Comparison of ENCODE assay signal across 18 cellular contexts in the genomic region with DNA sequence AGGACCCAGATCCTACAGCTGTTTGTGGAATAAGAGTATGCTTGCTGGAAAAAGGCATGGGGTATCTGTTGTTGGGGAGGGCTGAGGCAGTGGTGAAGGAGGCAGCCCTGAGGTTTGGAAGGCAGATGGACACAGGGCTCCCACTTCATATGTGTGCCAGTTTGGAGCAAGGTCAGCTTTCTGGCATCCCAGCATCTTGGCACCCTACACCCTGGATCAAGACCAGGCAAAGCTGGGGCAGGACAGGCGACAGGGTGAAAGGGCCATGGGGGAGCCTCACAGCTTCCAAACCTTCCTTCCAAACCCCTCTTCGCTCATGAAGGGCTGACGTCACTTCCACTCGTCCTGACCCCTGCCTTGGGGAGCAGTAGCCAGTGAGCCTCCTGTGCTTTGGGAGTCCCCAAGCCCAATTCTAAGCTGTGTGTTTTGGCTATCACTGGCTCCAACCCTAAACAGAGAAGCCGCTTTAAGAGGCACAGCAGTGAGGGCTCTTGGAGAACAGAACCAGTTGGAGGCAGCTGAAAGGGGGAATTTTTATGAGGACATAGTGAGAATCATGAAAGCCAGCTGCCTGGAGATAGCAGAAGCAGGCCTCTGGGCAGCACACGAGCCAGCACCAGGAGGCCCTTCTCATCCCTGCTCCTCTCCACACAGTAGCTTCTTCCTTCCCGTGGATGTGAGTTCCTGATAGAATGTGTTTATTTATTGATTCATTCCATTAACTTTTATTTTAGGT.
DNase-seq lines count a peak whose midpoint lies in the region; TF ChIP-seq lines count a peak whose summit lies in the region.
"Had no signal": no experiment of that assay in that cellular context is flagged by ENCODE, and none has a peak within 500 bp of the region (broad histone marks: within the 10 kb centered on the region; RNA-seq: fewer than 3 reads in every experiment).

No MANE protein-coding gene starts in this region.

- H3K27me3 ChIP-seq in BLaER1 (no peaks in the 10 kb centered on the region), neuronal stem cell (ENCODE audit: control insufficient read depth in 3 of 3, insufficient read depth in 3 of 3, low read depth in 1 of 3, low read length in 3 of 3) (no peaks in the 10 kb centered on the region), endodermal cell (ENCODE audit: control insufficient read depth, insufficient read depth, low read length, poor library complexity, severe bottlenecking) (no peaks in the 10 kb centered on the region)
- H3K27me3 ChIP-seq in BLaER1 treated with 17β-estradiol and CSF1 and Interleukin-3, amounts not matched to agents 10 nM and 100 nM: no peaks in the 10 kb centered on the region
- H3K27me3 ChIP-seq: BE2C had no signal

- peaks cover 4% of the 10 kb centered on the region for H3K9me3 Mint-ChIP-seq in activated T-helper 2 cell treated with anti-CD3 and anti-CD28 coated beads, Interferon-gamma antibody, Interleukin-2, Interleukin-4, amounts not matched to agents 10 μg/mL and 5 μg/mL and 100 μg/mL, durations not matched to agents 14 hours and 24 hours and 36 hours
- H3K9me3 Mint-ChIP-seq in endodermal cell: peaks cover 22% of the 10 kb centered on the region

- no peak overlapping the region for H3K23ac ChIP-seq in neuronal stem cell (ENCODE audit: low read depth, low read length, poor library complexity)

- WGBS in neuronal stem cell (ENCODE audit: extremely low coverage in 2 of 2, insufficient read length in 2 of 2, insufficient replicate concordance in 1 of 2), 2 donors: no CpG with 5 or more reads among the region's 7 CpGs
- WGBS in endodermal cell (ENCODE audit: insufficient coverage in 1 of 2, insufficient read length in 1 of 2), 2 experiments: 83 to 95% methylated on average over 3 to 6 of the region's 7 CpGs

- H3K9me3 ChIP-seq in BLaER1: peaks cover 30% of the 10 kb centered on the region
- peaks cover 28 to 41% (median 33%) of the 10 kb centered on the region in 11 experiments for H3K9me3 ChIP-seq in BLaER1 treated with 17β-estradiol and CSF1 and Interleukin-3, amounts not matched to agents 10 nM and 100 nM (replicated peaks in 1 of 11)
- H3K9me3 ChIP-seq in neuronal stem cell (replicated peaks in 1 of 2; ENCODE audit: control insufficient read depth in 2 of 2, insufficient read depth in 1 of 2, low read depth in 1 of 2, low read length in 2 of 2): peaks cover 0 to 5% of the 10 kb centered on the region in 2 donors
- peaks cover 4% of the 10 kb centered on the region for H3K9me3 ChIP-seq in endodermal cell (ENCODE audit: control insufficient read depth, low read length)
- H3K9me3 ChIP-seq: BE2C, HAP-1 had no signal

- H3K4me3 Mint-ChIP-seq in activated T-helper 2 cell treated with anti-CD3 and anti-CD28 coated beads, Interferon-gamma antibody, Interleukin-2, Interleukin-4, amounts not matched to agents 10 μg/mL and 5 μg/mL and 100 μg/mL, durations not matched to agents 14 hours and 24 hours and 36 hours (ENCODE audit: low read depth): no peak overlapping the region
- H3K4me3 Mint-ChIP-seq in endodermal cell: no peak overlapping the region
- H3K4me3 Mint-ChIP-seq: CD14-positive monocyte; CD8-positive, alpha-beta T cell had no signal

- H3K18ac ChIP-seq in neuronal stem cell (ENCODE audit: low read length): peak overlapping the region; percentile 20

- H2BK5ac ChIP-seq in neuronal stem cell (ENCODE audit: low read length): no peak overlapping the region

- H3K4me2 ChIP-seq in BLaER1: peak overlapping the region; percentile 28; the same call in 1 of the 2 replicates
- peak overlapping the region in 6 of 11 experiments; percentile 15 to 45 (median 34); a peak in 5 of 22 replicates for H3K4me2 ChIP-seq in BLaER1 treated with 17β-estradiol and CSF1 and Interleukin-3, amounts not matched to agents 10 nM and 100 nM
- H3K4me2 ChIP-seq in neuronal stem cell (ENCODE audit: insufficient read depth, low read length, poor library complexity, severe bottlenecking): no peak overlapping the region

- H2AFZ ChIP-seq in neuronal stem cell (ENCODE audit: low read length): no peak overlapping the region

- H3K27me3 Mint-ChIP-seq in activated T-helper 2 cell treated with anti-CD3 and anti-CD28 coated beads, Interferon-gamma antibody, Interleukin-2, Interleukin-4, amounts not matched to agents 10 μg/mL and 5 μg/mL and 100 μg/mL, durations not matched to agents 14 hours and 24 hours and 36 hours (ENCODE audit: low read depth): no peaks in the 10 kb centered on the region
- H3K27me3 Mint-ChIP-seq in endodermal cell (ENCODE audit: insufficient read depth): peaks cover 8% of the 10 kb centered on the region

- H3K4me1 Mint-ChIP-seq in activated T-helper 2 cell treated with anti-CD3 and anti-CD28 coated beads, Interferon-gamma antibody, Interleukin-2, Interleukin-4, amounts not matched to agents 10 μg/mL and 5 μg/mL and 100 μg/mL, durations not matched to agents 14 hours and 24 hours and 36 hours (ENCODE audit: low read depth): no peaks in the 10 kb centered on the region
- H3K4me1 Mint-ChIP-seq in endodermal cell: peaks cover 14% of the 10 kb centered on the region
- H3K4me1 Mint-ChIP-seq: CD14-positive monocyte had no signal

- H3K36me3 ChIP-seq in BLaER1 (no peaks in the 10 kb centered on the region), neuronal stem cell (replicated peaks in 1 of 2; ENCODE audit: control insufficient read depth in 2 of 2, insufficient read depth in 2 of 2, low read length in 2 of 2) (no peaks in the 10 kb centered on the region), endodermal cell (ENCODE audit: control insufficient read depth, insufficient read depth, low read length) (no peaks in the 10 kb centered on the region)
- no peaks in the 10 kb centered on the region for H3K36me3 ChIP-seq in BLaER1 treated with 17β-estradiol and CSF1 and Interleukin-3, amounts not matched to agents 10 nM and 100 nM
- H3K36me3 ChIP-seq: BE2C, HAP-1 had no signal

- H3K27ac Mint-ChIP-seq in activated T-helper 2 cell treated with anti-CD3 and anti-CD28 coated beads, Interferon-gamma antibody, Interleukin-2, Interleukin-4, amounts not matched to agents 10 μg/mL and 5 μg/mL and 100 μg/mL, durations not matched to agents 14 hours and 24 hours and 36 hours: no peak overlapping the region
- H3K27ac Mint-ChIP-seq in endodermal cell: no peak overlapping the region
- H3K27ac Mint-ChIP-seq: CD14-positive monocyte; CD8-positive, alpha-beta T cell had no signal

- no peak overlapping the region for H2BK12ac ChIP-seq in neuronal stem cell (ENCODE audit: low read length)

- H2BK15ac ChIP-seq in neuronal stem cell (ENCODE audit: low read length): no peak overlapping the region

- H2BK120ac ChIP-seq in neuronal stem cell (ENCODE audit: low read depth, low read length): no peak overlapping the region

- H4K20me1 ChIP-seq in BLaER1: no peaks in the 10 kb centered on the region
- H4K20me1 ChIP-seq in BLaER1 treated with 17β-estradiol and CSF1 and Interleukin-3, amounts not matched to agents 10 nM and 100 nM: no peaks in the 10 kb centered on the region

- peaks cover 38% of the 10 kb centered on the region for H3K4me1 ChIP-seq in BLaER1
- peaks cover 5 to 35% (median 25%) of the 10 kb centered on the region in 10 experiments; a peak in 15 of 20 replicates for H3K4me1 ChIP-seq in BLaER1 treated with 17β-estradiol and CSF1 and Interleukin-3, amounts not matched to agents 10 nM and 100 nM
- peaks cover 0 to 5% of the 10 kb centered on the region in 2 donors for H3K4me1 ChIP-seq in neuronal stem cell (ENCODE audit: control insufficient read depth in 2 of 2, insufficient read depth in 1 of 2, low read depth in 1 of 2, low read length in 2 of 2)
- H3K4me1 ChIP-seq in endodermal cell (ENCODE audit: control insufficient read depth, insufficient read depth, low read length): no peaks in the 10 kb centered on the region
- H3K4me1 ChIP-seq: BE2C, HAP-1 had no signal

- H3K4me3 ChIP-seq in BLaER1: no peak overlapping the region
- H3K4me3 ChIP-seq in BLaER1 treated with 17β-estradiol and CSF1 and Interleukin-3, amounts not matched to agents 10 nM and 100 nM: no peak overlapping the region
- H3K4me3 ChIP-seq in neuronal stem cell (ENCODE audit: low read length in 2 of 2): no peak overlapping the region
- no peak overlapping the region for H3K4me3 ChIP-seq in endodermal cell (ENCODE audit: low read length)
- H3K4me3 ChIP-seq: HAP-1, K562 had no signal

- H3K4ac ChIP-seq in neuronal stem cell (ENCODE audit: low read length): no peak overlapping the region

- intact Hi-C loops in activated T-helper 2 cell treated with anti-CD3 and anti-CD28 coated beads, Interferon-gamma antibody, Interleukin-2, Interleukin-4, amounts not matched to agents 10 μg/mL and 5 μg/mL and 100 μg/mL, durations not matched to agents 14 hours and 24 hours and 36 hours (cut with micrococcal nuclease): no loop called here

- H4K91ac ChIP-seq in neuronal stem cell (ENCODE audit: low read depth, low read length, poor library complexity): no peak overlapping the region

- DNase-seq in islet precursor cell: peak; percentile 42
- no peak for DNase-seq in neuronal stem cell (ENCODE audit: low spot score)
- no peak for DNase-seq in DMS53 (lab: John Stamatoyannopoulos, UW)
- no peak for DNase-seq in CD1c-positive myeloid dendritic cell (ENCODE audit: extremely low spot score)
- no peak for DNase-seq in activated T-helper 2 cell treated with anti-CD3 and anti-CD28 coated beads, Interferon-gamma antibody, Interleukin-2, Interleukin-4, amounts not matched to agents 10 μg/mL and 5 μg/mL and 100 μg/mL, durations not matched to agents 14 hours and 24 hours and 36 hours (ENCODE audit: low spot score)
- DNase-seq in endodermal cell: no peak
- DNase-seq: ACHN; BE2C; Calu3; CD8-positive, alpha-beta T cell; DND-41; EL; IMR-90 had no signal

- no peaks in the 10 kb centered on the region for H3K36me3 Mint-ChIP-seq in activated T-helper 2 cell treated with anti-CD3 and anti-CD28 coated beads, Interferon-gamma antibody, Interleukin-2, Interleukin-4, amounts not matched to agents 10 μg/mL and 5 μg/mL and 100 μg/mL, durations not matched to agents 14 hours and 24 hours and 36 hours (ENCODE audit: low read depth)
- H3K36me3 Mint-ChIP-seq in endodermal cell (ENCODE audit: low read depth): no peaks in the 10 kb centered on the region
- H3K36me3 Mint-ChIP-seq: CD14-positive monocyte; CD8-positive, alpha-beta T cell had no signal

- H3K14ac ChIP-seq in neuronal stem cell (ENCODE audit: low read length): no peak overlapping the region

- no peaks in the 10 kb centered on the region for H3K79me1 ChIP-seq in neuronal stem cell (ENCODE audit: low read depth, low read length)

- no peak overlapping the region for H3K27ac ChIP-seq in BLaER1
- H3K27ac ChIP-seq in BLaER1 treated with 17β-estradiol and CSF1 and Interleukin-3, amounts not matched to agents 10 nM and 100 nM: no peak overlapping the region
- no peak overlapping the region for H3K27ac ChIP-seq in neuronal stem cell (replicated peaks; ENCODE audit: low read length)
- H3K27ac ChIP-seq in endodermal cell (ENCODE audit: low read depth, low read length): no peak overlapping the region

- no peak overlapping the region for H4K8ac ChIP-seq in neuronal stem cell (ENCODE audit: low read depth, low read length)

- no peak overlapping the region for H2AK5ac ChIP-seq in neuronal stem cell (ENCODE audit: low read depth, low read length)

- no peak for TF ChIP-seq CTCF in endodermal cell (conservative IDR thresholded peaks at IDR 0.05)

- H3K9ac ChIP-seq in BLaER1 (no peak overlapping the region), neuronal stem cell (ENCODE audit: low read depth, low read length, poor library complexity) (no peak overlapping the region), endodermal cell (ENCODE audit: extremely low read depth, low read length, poor library complexity, severe bottlenecking) (no peak overlapping the region)
- H3K9ac ChIP-seq in BLaER1 treated with 17β-estradiol and CSF1 and Interleukin-3, amounts not matched to agents 10 nM and 100 nM: no peak overlapping the region
